14 cellular contexts compared by ENCODE assay signal in the genomic region with DNA sequence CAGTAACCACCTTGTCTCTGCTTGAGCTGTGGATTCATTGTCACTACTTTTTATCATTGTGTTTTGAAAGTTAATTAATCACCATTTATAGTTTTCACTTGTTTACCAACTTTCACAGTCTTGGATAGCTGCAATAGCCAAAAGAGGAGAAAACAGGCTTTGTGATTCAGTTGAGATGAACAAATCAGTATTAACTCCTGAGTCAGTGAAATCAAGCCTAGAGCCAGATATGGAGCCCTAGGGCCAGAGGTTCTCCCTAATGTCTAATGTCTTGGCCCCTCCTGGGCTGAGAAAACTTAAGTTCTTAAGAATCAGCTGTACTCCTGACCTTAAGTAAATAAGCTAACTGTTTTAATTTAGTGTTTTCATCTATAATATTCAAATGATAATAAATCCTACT.
"Had no signal": no experiment of that assay in that cellular context is flagged by ENCODE, and none has a peak within 500 bp of the region (broad histone marks: within the 10 kb centered on the region; RNA-seq: fewer than 3 reads in every experiment).

No MANE protein-coding gene starts in this region.

- H3K4me3 Mint-ChIP-seq: activated CD4-positive, alpha-beta memory T cell treated with anti-CD3 and anti-CD28 coated beads for 36 hours; activated T-cell treated with anti-CD3 and anti-CD28 coated beads, Interleukin-2, amount 50 U/mL, for 72 hours; central memory CD8-positive, alpha-beta T cell; stimulated activated effector memory CD8-positive, alpha-beta T cell treated with anti-CD3 and anti-CD28 coated beads, Interleukin-12 subunit alpha, Interleukin-12 subunit beta, amount 100 ng/mL, for 72 hours; type B pancreatic cell had no signal

- H3K27ac Mint-ChIP-seq: activated CD4-positive, alpha-beta memory T cell treated with anti-CD3 and anti-CD28 coated beads for 36 hours; activated T-cell treated with anti-CD3 and anti-CD28 coated beads, Interleukin-2, amount 50 U/mL, for 72 hours; stimulated activated effector memory CD8-positive, alpha-beta T cell treated with anti-CD3 and anti-CD28 coated beads, Interleukin-12 subunit alpha, Interleukin-12 subunit beta, amount 100 ng/mL, for 72 hours; type B pancreatic cell had no signal

- H3K4me1 ChIP-seq: esophagus muscularis mucosa, heart left ventricle, pancreas had no signal

- H3K9me3 Mint-ChIP-seq: activated T-cell treated with anti-CD3 and anti-CD28 coated beads, Interleukin-2, amount 50 U/mL, for 72 hours; central memory CD8-positive, alpha-beta T cell; stimulated activated effector memory CD8-positive, alpha-beta T cell treated with anti-CD3 and anti-CD28 coated beads, Interleukin-12 subunit alpha, Interleukin-12 subunit beta, amount 100 ng/mL, for 72 hours had no signal

- H3K27ac ChIP-seq: esophagus muscularis mucosa, pancreas had no signal

- H3K9me3 ChIP-seq: esophagus muscularis mucosa, heart left ventricle, pancreas had no signal

- DNase-seq: activated CD4-positive, alpha-beta memory T cell treated with anti-CD3 and anti-CD28 coated beads for 36 hours; activated gamma-delta T cell treated with Interleukin-2 at 50 U/mL for 16 hours; activated T-cell treated with anti-CD3 and anti-CD28 coated beads, Interleukin-2, amount 50 U/mL, for 72 hours; dermis blood vessel endothelial cell; foreskin melanocyte; heart left ventricle; pancreas; retina; SIG-M5 had no signal

- H3K36me3 ChIP-seq: esophagus muscularis mucosa, pancreas had no signal

- H3K27me3 ChIP-seq: esophagus muscularis mucosa, heart left ventricle, pancreas had no signal

- H3K36me3 Mint-ChIP-seq: activated CD4-positive, alpha-beta memory T cell treated with anti-CD3 and anti-CD28 coated beads for 36 hours; stimulated activated effector memory CD8-positive, alpha-beta T cell treated with anti-CD3 and anti-CD28 coated beads, Interleukin-12 subunit alpha, Interleukin-12 subunit beta, amount 100 ng/mL, for 72 hours; type B pancreatic cell had no signal

- H3K4me1 Mint-ChIP-seq: central memory CD8-positive, alpha-beta T cell; stimulated activated effector memory CD8-positive, alpha-beta T cell treated with anti-CD3 and anti-CD28 coated beads, Interleukin-12 subunit alpha, Interleukin-12 subunit beta, amount 100 ng/mL, for 72 hours had no signal

- H3K4me3 ChIP-seq: esophagus muscularis mucosa, heart left ventricle, pancreas, skin epidermis had no signal

- H3K27me3 Mint-ChIP-seq: activated CD4-positive, alpha-beta memory T cell treated with anti-CD3 and anti-CD28 coated beads for 36 hours; central memory CD8-positive, alpha-beta T cell; type B pancreatic cell had no signal
